8 cellular contexts compared by ENCODE assay signal in genomic region chr3:78360849-78361248, GRCh38.
"Had no signal": no experiment of that assay in that cellular context is flagged by ENCODE, and none has a peak within 500 bp of the region (broad histone marks: within the 10 kb centered on the region; RNA-seq: fewer than 3 reads in every experiment).

No MANE protein-coding gene starts in this region.

- H3K4me3 ChIP-seq: GM12878 had no signal

- FAIRE-seq: G401.6, GM12878, GM12891, GM12892, GM18507, GM19239 had no signal

- ATAC-seq: GM12878 had no signal

- DNase-seq: GDM1, GF-D8 had no signal
